ENCODE assay signal across 12 cellular contexts in the genomic region with DNA sequence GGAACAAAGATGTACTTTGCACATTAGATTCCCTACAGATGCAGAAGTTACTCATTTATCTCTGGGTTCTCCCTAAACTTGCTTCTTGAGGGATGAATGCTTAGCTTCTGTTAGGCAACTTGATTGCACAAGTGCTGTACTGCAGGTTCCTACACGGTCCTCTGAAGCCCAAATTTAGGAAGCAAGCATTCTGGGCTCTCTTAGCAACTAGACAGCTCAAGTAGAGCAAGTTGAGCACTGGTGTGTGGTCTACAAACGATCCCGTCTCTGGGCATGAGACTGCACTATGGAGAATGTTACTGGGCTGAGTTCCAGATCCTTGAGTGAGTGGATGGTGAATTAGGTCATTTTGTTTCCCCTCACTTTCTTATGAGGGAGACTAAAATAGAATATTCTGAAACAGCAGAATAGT. TPM values are rescaled to one million over a fixed set of nuclear protein-coding genes. Genes with fewer than 3 reads are reported as not detected.
DNase-seq lines count a peak whose midpoint lies in the region; ATAC-seq and TF ChIP-seq lines count a peak whose summit lies in the region.
"Had no signal": no experiment of that assay in that cellular context is flagged by ENCODE, and none has a peak within 500 bp of the region (broad histone marks: within the 10 kb centered on the region; RNA-seq: fewer than 3 reads in every experiment).

No MANE protein-coding gene starts in this region.

- no peak overlapping the region for H3K4me3 ChIP-seq in fibroblast of mammary gland (ENCODE audit: control insufficient read depth, low read depth, low read length)
- H3K4me3 ChIP-seq: pancreas had no signal

- no peaks in the 10 kb centered on the region for H3K36me3 Mint-ChIP-seq in osteocyte (ENCODE audit: unreplicated experiment)
- H3K36me3 Mint-ChIP-seq: activated naive CD8-positive, alpha-beta T cell had no signal

- no peak overlapping the region for H3K4me3 Mint-ChIP-seq in osteocyte (ENCODE audit: unreplicated experiment)
- H3K4me3 Mint-ChIP-seq: activated naive CD8-positive, alpha-beta T cell had no signal

- H3K27me3 Mint-ChIP-seq in osteocyte (ENCODE audit: unreplicated experiment): no peaks in the 10 kb centered on the region
- H3K27me3 Mint-ChIP-seq: activated naive CD8-positive, alpha-beta T cell had no signal

- DNase-seq in GM03348 (ENCODE audit: low spot score): peak; percentile 26
- peak; percentile 21 for DNase-seq in RPMI8226
- peak; percentile 83 for DNase-seq in fibroblast of mammary gland (ENCODE audit: low read depth)
- no peak for DNase-seq in osteocyte (ENCODE audit: extremely low spot score, unreplicated experiment)
- DNase-seq in LoVo (ENCODE audit: low spot score): no peak
- DNase-seq in NCI-H1092 (lab: John Stamatoyannopoulos, UW): no peak
- DNase-seq: kidney glomerular epithelial cell; pancreas; stimulated activated CD4-positive, alpha-beta T cell treated with anti-CD3 and anti-CD28 coated beads, Interleukin-2, amount 100 ng/mL, for 48 hours had no signal

- peaks cover 12% of the 10 kb centered on the region for H3K4me1 Mint-ChIP-seq in osteocyte (ENCODE audit: unreplicated experiment)

- H3K27ac Mint-ChIP-seq in osteocyte (ENCODE audit: unreplicated experiment): peak overlapping the region; percentile 61
- H3K27ac Mint-ChIP-seq: activated naive CD8-positive, alpha-beta T cell had no signal

- no peak for TF ChIP-seq CTCF in fibroblast of mammary gland (conservative IDR thresholded peaks at IDR 0.05; ENCODE audit: control insufficient read depth, insufficient read depth, low read depth, low read length)
- no peak for TF ChIP-seq CTCF in osteocyte (IDR thresholded peaks at IDR 0.05)

- ATAC-seq in HG02870 (IDR thresholded peaks at IDR 0.05; ENCODE audit: unreplicated experiment) (no peak), HG03520 (IDR thresholded peaks at IDR 0.05; ENCODE audit: unreplicated experiment) (no peak)

- H3K9me3 Mint-ChIP-seq in osteocyte (ENCODE audit: unreplicated experiment): no peaks in the 10 kb centered on the region

RNA-seq across cellular contexts. Expression of gene SEMA3D, which starts 14.3 kb away (rescaled TPM):
- total RNA-seq in osteocyte: 18.6 and 19.4 TPM in 2 replicates

Comparison
In these comparisons a context has a peak if more than half of its experiments do, and no peak if none do; other contexts are left out.
1. DNase-seq: peak in GM03348 (single experiment), RPMI8226 (single experiment) and fibroblast of mammary gland (single experiment); none in osteocyte (single experiment), LoVo (single experiment) and NCI-H1092 (single experiment).